ENCODE assay signal across 8 cellular contexts in the genomic region with DNA sequence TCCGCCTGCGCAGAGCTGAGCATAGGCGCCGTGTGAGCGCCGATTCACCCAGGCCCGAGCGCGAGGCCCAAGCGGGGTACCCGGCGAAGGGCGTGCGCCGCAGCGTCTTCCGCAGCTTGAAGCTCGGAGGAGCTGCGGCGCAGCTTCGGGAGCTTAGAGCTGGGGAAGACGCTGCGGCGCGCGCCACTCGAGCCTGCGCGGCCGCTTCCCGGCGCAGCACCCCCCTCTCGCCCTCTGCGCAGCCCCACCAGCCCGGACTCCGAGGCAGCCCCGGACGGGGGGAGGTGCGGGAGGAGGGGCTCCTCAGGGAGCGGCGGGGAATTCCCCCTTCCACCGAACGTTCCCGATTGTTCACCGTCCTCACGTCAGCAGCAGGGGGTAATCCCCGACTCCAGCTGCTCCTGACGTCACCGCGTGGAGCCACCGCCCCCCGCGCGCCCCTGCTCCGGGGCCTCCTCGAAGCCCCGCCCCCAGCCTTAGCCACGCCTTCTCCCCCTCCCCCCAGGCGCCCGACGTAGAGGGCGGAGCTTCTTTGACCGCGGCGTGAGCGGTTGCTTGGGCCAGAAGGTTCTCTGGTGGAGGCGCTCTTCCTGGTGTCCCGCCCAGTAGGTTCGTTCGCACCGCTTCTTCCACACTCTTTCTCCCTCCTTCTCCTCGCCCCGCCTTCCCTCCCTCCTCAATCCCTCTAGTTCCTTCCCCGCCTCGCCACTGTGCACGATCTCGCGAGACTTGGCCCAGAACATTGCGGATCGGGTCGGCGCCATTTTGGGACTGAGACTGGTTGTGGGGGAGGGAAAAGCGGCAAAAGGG. TPM values are rescaled to one million over a fixed set of nuclear protein-coding genes. Genes with fewer than 3 reads are reported as not detected.
DNase-seq lines count a peak whose midpoint lies in the region; ATAC-seq lines count a peak whose summit lies in the region.

A gene with protein sequence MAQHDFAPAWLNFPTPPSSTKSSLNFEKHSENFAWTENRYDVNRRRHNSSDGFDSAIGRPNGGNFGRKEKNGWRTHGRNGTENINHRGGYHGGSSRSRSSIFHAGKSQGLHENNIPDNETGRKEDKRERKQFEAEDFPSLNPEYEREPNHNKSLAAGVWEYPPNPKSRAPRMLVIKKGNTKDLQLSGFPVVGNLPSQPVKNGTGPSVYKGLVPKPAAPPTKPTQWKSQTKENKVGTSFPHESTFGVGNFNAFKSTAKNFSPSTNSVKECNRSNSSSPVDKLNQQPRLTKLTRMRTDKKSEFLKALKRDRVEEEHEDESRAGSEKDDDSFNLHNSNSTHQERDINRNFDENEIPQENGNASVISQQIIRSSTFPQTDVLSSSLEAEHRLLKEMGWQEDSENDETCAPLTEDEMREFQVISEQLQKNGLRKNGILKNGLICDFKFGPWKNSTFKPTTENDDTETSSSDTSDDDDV (plus strand): TSS at position 742 of the 810 bp plus-strand sequence. CDS start 40,072 bp downstream, outside the sequence.

- H3K4me3 ChIP-seq in NT2/D1 (ENCODE audit: insufficient read length, low read depth) (peak within 1 kb of the TSS; percentile 88), endocrine pancreas (ENCODE audit: control insufficient read depth, insufficient read depth, low read length) (peak within 1 kb of the TSS; percentile 99), mesendoderm (ENCODE audit: low read length) (peak within 1 kb of the TSS; percentile 98)

- no peak within 1 kb of the TSS for H2BK15ac ChIP-seq in mesendoderm (replicated peaks; ENCODE audit: low read depth)

- H3K36me3 ChIP-seq in NT2/D1 (ENCODE audit: insufficient read depth, insufficient read length, low read length) (peaks cover 14% of the 10 kb centered on the region), endocrine pancreas (ENCODE audit: control insufficient read depth, insufficient read depth, low read length) (no peaks in the 10 kb centered on the region), mesendoderm (ENCODE audit: control insufficient read depth, insufficient read depth, low read length) (no peaks in the 10 kb centered on the region)

- peak within 1 kb of the TSS; percentile 99 for H3K27ac ChIP-seq in mesendoderm (ENCODE audit: low read depth, low read length)

- no peaks in the 10 kb centered on the region for H3K4me1 ChIP-seq in NT2/D1 (ENCODE audit: insufficient read depth, insufficient read length)
- H3K4me1 ChIP-seq in endocrine pancreas (ENCODE audit: control insufficient read depth, insufficient read depth, low read length): no peaks in the 10 kb centered on the region
- H3K4me1 ChIP-seq in mesendoderm (ENCODE audit: control insufficient read depth, low read depth, low read length): no peaks in the 10 kb centered on the region

- ATAC-seq in GM21381 (IDR thresholded peaks at IDR 0.05; ENCODE audit: unreplicated experiment): peak; percentile 66
- ATAC-seq in activated CD8-positive, alpha-beta memory T cell treated with anti-CD3 and anti-CD28 coated beads, Interleukin-2, amount 10 ng/mL, durations not matched to agents 7 days and 5 days: peak; percentile 79

- H3K79me2 ChIP-seq in mesendoderm (ENCODE audit: control insufficient read depth, insufficient read depth, low read length): peaks cover 40% of the 10 kb centered on the region

- no peak within 1 kb of the TSS for H4K5ac ChIP-seq in mesendoderm (ENCODE audit: low read length)

- H3K9ac ChIP-seq in NT2/D1 (ENCODE audit: insufficient read length, low read depth) (peak within 1 kb of the TSS; percentile 96), endocrine pancreas (ENCODE audit: control insufficient read depth, insufficient read depth, low read length) (peak within 1 kb of the TSS; percentile 94), mesendoderm (ENCODE audit: low read length) (peak within 1 kb of the TSS; percentile 99)

- peak within 1 kb of the TSS; percentile 100 for H3K56ac ChIP-seq in mesendoderm (ENCODE audit: low read length)

- peak within 1 kb of the TSS; percentile 65 for H2AK5ac ChIP-seq in mesendoderm (ENCODE audit: low read length)

- H3K27me3 ChIP-seq in NT2/D1 (ENCODE audit: insufficient read depth, insufficient read length): no peaks in the 10 kb centered on the region
- no peaks in the 10 kb centered on the region for H3K27me3 ChIP-seq in endocrine pancreas (ENCODE audit: control insufficient read depth, insufficient read depth, low read length)
- H3K27me3 ChIP-seq in mesendoderm (ENCODE audit: insufficient read depth, low read length, poor library complexity): no peaks in the 10 kb centered on the region

- H3K18ac ChIP-seq in mesendoderm (ENCODE audit: low read length): peak within 1 kb of the TSS; percentile 86

- no CpG with 5 or more reads among the region's 83 CpGs for WGBS in mesendoderm (ENCODE audit: extremely low coverage, insufficient coverage, low lambda C conversion rate)

- H3K23ac ChIP-seq in mesendoderm (ENCODE audit: low read length): peak within 1 kb of the TSS; percentile 97

- peak within 1 kb of the TSS; percentile 56 for H2BK120ac ChIP-seq in mesendoderm (ENCODE audit: low read depth, low read length)

- no peaks in the 10 kb centered on the region for H3K27me3 Mint-ChIP-seq in activated CD8-positive, alpha-beta memory T cell treated with anti-CD3 and anti-CD28 coated beads, Interleukin-2, amount 10 ng/mL, durations not matched to agents 7 days and 5 days

- peak within 1 kb of the TSS; percentile 94 for H3K4me2 ChIP-seq in mesendoderm (ENCODE audit: low read length)

- peak within 1 kb of the TSS; percentile 93 for H2BK5ac ChIP-seq in mesendoderm (ENCODE audit: low read length)

- H3K4ac ChIP-seq in mesendoderm (ENCODE audit: low read depth, low read length): peak within 1 kb of the TSS; percentile 89

- H4K8ac ChIP-seq in mesendoderm (ENCODE audit: low read depth, low read length): no peak within 1 kb of the TSS

- peaks cover 22% of the 10 kb centered on the region for H3K4me1 Mint-ChIP-seq in activated CD8-positive, alpha-beta memory T cell treated with anti-CD3 and anti-CD28 coated beads, Interleukin-2, amount 10 ng/mL, durations not matched to agents 7 days and 5 days

- H3K9me3 ChIP-seq in NT2/D1 (ENCODE audit: insufficient read depth, low read length): no peaks in the 10 kb centered on the region
- no peaks in the 10 kb centered on the region for H3K9me3 ChIP-seq in endocrine pancreas (ENCODE audit: control insufficient read depth, low read length)

- no peaks in the 10 kb centered on the region for H3K79me1 ChIP-seq in mesendoderm (ENCODE audit: low read length)

- peak within 1 kb of the TSS; percentile 98 for H3K27ac Mint-ChIP-seq in activated CD8-positive, alpha-beta memory T cell treated with anti-CD3 and anti-CD28 coated beads, Interleukin-2, amount 10 ng/mL, durations not matched to agents 7 days and 5 days

- DNase-seq in COR-L47 (lab: John Stamatoyannopoulos, UW) (peak; percentile 99), HUDEP-2 (lab: John Stamatoyannopoulos, UW; ENCODE audit: unreplicated experiment in 76 of 76) (peak in 75 of 76 experiments; percentile 76 to 99 (median 96)), NT2/D1 (ENCODE audit: low read depth, low spot score) (peak; percentile 92), mesendoderm (peak; percentile 99)
- peak; percentile 99 for DNase-seq in activated CD8-positive, alpha-beta memory T cell treated with anti-CD3 and anti-CD28 coated beads, Interleukin-2, amount 10 ng/mL, durations not matched to agents 7 days and 5 days
- DNase-seq in stimulated activated CD8-positive, alpha-beta memory T cell treated with anti-CD3 and anti-CD28 coated beads, Interleukin-15, amount 100 ng/mL, for 1 hour (ENCODE audit: low read depth): peak; percentile 95

- H3K36me3 Mint-ChIP-seq in activated CD8-positive, alpha-beta memory T cell treated with anti-CD3 and anti-CD28 coated beads, Interleukin-2, amount 10 ng/mL, durations not matched to agents 7 days and 5 days: peaks cover 30% of the 10 kb centered on the region

- H3K9me3 Mint-ChIP-seq in activated CD8-positive, alpha-beta memory T cell treated with anti-CD3 and anti-CD28 coated beads, Interleukin-2, amount 10 ng/mL, durations not matched to agents 7 days and 5 days (ENCODE audit: low read depth): no peaks in the 10 kb centered on the region

- peak within 1 kb of the TSS; percentile 94 for H3K4me3 Mint-ChIP-seq in activated CD8-positive, alpha-beta memory T cell treated with anti-CD3 and anti-CD28 coated beads, Interleukin-2, amount 10 ng/mL, durations not matched to agents 7 days and 5 days

- CTCF ChIA-PET in activated CD8-positive, alpha-beta memory T cell treated with anti-CD3 and anti-CD28 coated beads, Interleukin-2, amount 10 ng/mL, durations not matched to agents 7 days and 5 days (lab: Charles Lee): interaction anchor here (0.6 to 1.0 kb wide), 2 partner anchors 17 to 47 kb away, joined by 3 to 5 read pairs; no protein-coding TSS in a partner anchor

RNA-seq across cellular contexts. Expression of the gene that starts here (rescaled TPM):
- 100 to 1,000 TPM in 1 of 2 experiments, 10 to 100 TPM in 1; 95.0 to 101 TPM for total RNA-seq in activated CD8-positive, alpha-beta memory T cell treated with anti-CD3 and anti-CD28 coated beads, Interleukin-2, amount 10 ng/mL, durations not matched to agents 7 days and 5 days
- 69.5 TPM for polyA plus RNA-seq in mesendoderm (2013, experiment 1 of 2)
- 69.2 TPM for polyA plus RNA-seq in mesendoderm (2013, experiment 2 of 2)

Comparison
In these comparisons a context has a peak if more than half of its experiments do, and no peak if none do; other contexts are left out.
1. Peak in every context shown above with its lines: DNase-seq, ATAC-seq, H3K4me3 ChIP-seq and H3K27ac ChIP-seq.